Comparison of ENCODE assay signal across 17 cellular contexts in genomic region chr1:6137758-6138157, GRCh38. TPM values are rescaled to one million over a fixed set of nuclear protein-coding genes. Genes with fewer than 3 reads are reported as not detected.
"Had no signal": no experiment of that assay in that cellular context is flagged by ENCODE, and none has a peak within 500 bp of the region (broad histone marks: within the 10 kb centered on the region; RNA-seq: fewer than 3 reads in every experiment).

No MANE protein-coding gene starts in this region.

- H3K4me1 ChIP-seq: gastroesophageal sphincter, left lung, right lobe of liver had no signal

- H3K27me3 Mint-ChIP-seq: activated CD8-positive, alpha-beta T cell treated with anti-CD3 and anti-CD28 coated beads for 36 hours; activated naive CD8-positive, alpha-beta T cell; stimulated activated naive CD8-positive, alpha-beta T cell treated with anti-CD3 and anti-CD28 coated beads, Interleukin-15, amount 100 ng/mL, for 72 hours had no signal

- H3K36me3 Mint-ChIP-seq: activated naive CD8-positive, alpha-beta T cell; natural killer cell had no signal

- H3K36me3 ChIP-seq: gastroesophageal sphincter, left lung, right lobe of liver, thoracic aorta had no signal

- H3K27ac Mint-ChIP-seq: activated CD8-positive, alpha-beta T cell treated with anti-CD3 and anti-CD28 coated beads for 36 hours; activated naive CD8-positive, alpha-beta T cell; natural killer cell; progenitor cell of endocrine pancreas had no signal

- ATAC-seq: activated CD8-positive, alpha-beta T cell treated with anti-CD3 and anti-CD28 coated beads for 36 hours; gastroesophageal sphincter; left lung; natural killer cell; right lobe of liver; SK-N-SH treated with all-trans-retinoic acid at 6 μM for 48 hours; stimulated activated naive CD8-positive, alpha-beta T cell treated with anti-CD3 and anti-CD28 coated beads, Interleukin-15, amount 100 ng/mL, for 72 hours had no signal

- H3K27ac ChIP-seq: gastroesophageal sphincter, left lung, right lobe of liver, thoracic aorta had no signal

- DNase-seq: activated CD4-positive, alpha-beta T cell treated with anti-CD3 and anti-CD28 coated beads for 4 hours; activated CD8-positive, alpha-beta T cell treated with anti-CD3 and anti-CD28 coated beads for 36 hours; activated gamma-delta T cell treated with Interleukin-2 at 50 U/mL for 16 hours; activated T-cell treated with anti-CD3 and anti-CD28 coated beads, Interleukin-2, amount 50 U/mL, for 48 hours; mesendoderm; natural killer cell; nucleus accumbens; stimulated activated naive CD8-positive, alpha-beta T cell treated with anti-CD3 and anti-CD28 coated beads, Interleukin-15, amount 100 ng/mL, for 72 hours had no signal

- H3K27me3 ChIP-seq: right lobe of liver had no signal

- H3K4me3 Mint-ChIP-seq: activated CD8-positive, alpha-beta T cell treated with anti-CD3 and anti-CD28 coated beads for 36 hours; activated naive CD8-positive, alpha-beta T cell; natural killer cell; stimulated activated naive CD8-positive, alpha-beta T cell treated with anti-CD3 and anti-CD28 coated beads, Interleukin-15, amount 100 ng/mL, for 72 hours had no signal

- H3K4me3 ChIP-seq: gastroesophageal sphincter, left lung, right lobe of liver, thoracic aorta had no signal

- H3K9me3 ChIP-seq: left lung, right lobe of liver, thoracic aorta had no signal

- H3K9me3 Mint-ChIP-seq: activated CD8-positive, alpha-beta T cell treated with anti-CD3 and anti-CD28 coated beads for 36 hours; natural killer cell; stimulated activated naive CD8-positive, alpha-beta T cell treated with anti-CD3 and anti-CD28 coated beads, Interleukin-15, amount 100 ng/mL, for 72 hours had no signal

- H3K4me1 Mint-ChIP-seq: natural killer cell; stimulated activated naive CD8-positive, alpha-beta T cell treated with anti-CD3 and anti-CD28 coated beads, Interleukin-15, amount 100 ng/mL, for 72 hours had no signal

- FAIRE-seq: bronchial epithelial cell, islet of Langerhans had no signal

RNA-seq across cellular contexts. Expression of gene CHD5, which starts 42.4 kb away (rescaled TPM):
- total RNA-seq: right lobe of liver had no signal
